38 cellular contexts compared by ENCODE assay signal in the genomic region with DNA sequence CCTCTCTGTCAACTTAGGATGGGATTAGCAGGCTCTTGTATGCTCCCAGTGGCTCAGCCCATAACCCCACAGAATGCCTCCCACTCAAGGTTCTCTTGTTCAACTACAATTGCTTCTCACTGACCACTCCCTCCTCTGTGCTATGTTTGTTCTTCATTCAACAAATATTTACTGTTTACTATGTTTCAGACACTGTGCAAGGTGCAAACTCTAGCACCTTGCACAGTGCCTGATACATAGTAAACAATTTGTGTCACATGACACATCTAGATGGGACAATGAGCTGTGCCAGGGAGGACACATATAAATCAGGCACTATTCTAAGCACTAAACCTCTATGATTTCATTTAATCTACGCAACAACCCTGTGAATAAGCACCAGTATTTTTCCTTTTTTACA. TPM values are rescaled to one million over a fixed set of nuclear protein-coding genes. Genes with fewer than 3 reads are reported as not detected.
DNase-seq lines count a peak whose midpoint lies in the region; ATAC-seq, FAIRE-seq and TF ChIP-seq lines count a peak whose summit lies in the region.
"Had no signal": no experiment of that assay in that cellular context is flagged by ENCODE, and none has a peak within 500 bp of the region (broad histone marks: within the 10 kb centered on the region; RNA-seq: fewer than 3 reads in every experiment).

No MANE protein-coding gene starts in this region.

- H3K4me3 ChIP-seq in HepG2 (replicated peaks in 1 of 3; ENCODE audit: insufficient read depth in 1 of 3, low read depth in 2 of 3, low read length in 3 of 3) (no peak overlapping the region), right lobe of liver (no peak overlapping the region), gastroesophageal sphincter (no peak overlapping the region), subcutaneous abdominal adipose tissue (ENCODE audit: low read depth in 1 of 5, low read length in 5 of 5) (no peak overlapping the region)
- no peak overlapping the region for H3K4me3 ChIP-seq in CD8-positive, alpha-beta memory T cell (ENCODE audit: low read length)
- H3K4me3 ChIP-seq: GM12878 had no signal

- H3K4me1 Mint-ChIP-seq in CD8-positive, alpha-beta memory T cell = no peaks in the 10 kb centered on the region
- H3K4me1 Mint-ChIP-seq: activated naive CD8-positive, alpha-beta T cell treated with anti-CD3 and anti-CD28 coated beads, Interleukin-2, amount 10 ng/mL, durations not matched to agents 7 days and 5 days; endodermal cell had no signal

- TF ChIP-seq RAD21 in HepG2 (CRISPR knock-in tag; IDR thresholded peaks at IDR 0.05) = no peak

- H3K27ac Mint-ChIP-seq in CD8-positive, alpha-beta memory T cell = no peak overlapping the region
- H3K27ac Mint-ChIP-seq: activated naive CD8-positive, alpha-beta T cell treated with anti-CD3 and anti-CD28 coated beads, Interleukin-2, amount 10 ng/mL, durations not matched to agents 7 days and 5 days; dendritic cell treated with granulocyte-macrophage colony-stimulating factor and Interleukin-4, amounts not matched to agents 40 ng/mL and 50 ng/mL, for 4 days; endodermal cell; T-helper 17 cell had no signal

- CTCF ChIA-PET in HepG2 (lab: Yijun Ruan, JAX; ENCODE audit: low intra/inter-chr PET ratio, low total read pairs) = no interaction called here
- CTCF ChIA-PET in CD8-positive, alpha-beta memory T cell (lab: Charles Lee) = no interaction called here

- WGBS in HepG2 (ENCODE audit: low lambda C conversion rate) = 82% methylated on average over 1 of the region's 1 CpG
- 88% methylated on average over 1 of the region's 1 CpG for WGBS in right lobe of liver (ENCODE audit: insufficient coverage, low coverage, low lambda C conversion rate, missing lambda C conversion rate)
- whole genome bisulfite sequencing in gastroesophageal sphincter (ENCODE audit: low coverage in 1 of 2), 2 donors = 80 to 100% methylated on average over 1 of the region's 1 CpG

- intact Hi-C loops in HepG2 (cut with micrococcal nuclease; ENCODE audit: unreplicated experiment) = no loop called here
- intact Hi-C loops in right lobe of liver (cut with DNase I) = no loop called here

- DNase-seq in HepG2 (ENCODE audit: low spot score) = no peak
- no peak for DNase-seq in right lobe of liver
- DNase-seq in nucleus accumbens (lab: John Stamatoyannopoulos, UW) = no peak
- no peak for DNase-seq in stimulated activated naive CD4-positive, alpha-beta T cell (lab: John Stamatoyannopoulos, UW)
- DNase-seq in CD8-positive, alpha-beta memory T cell = no peak
- DNase-seq: ACHN; activated CD4-positive, alpha-beta T cell treated with anti-CD3 and anti-CD28 coated beads, Interleukin-2, amount 50 U/mL, for 48 hours; activated CD4-positive, CD25-positive, alpha-beta regulatory T cell treated with anti-CD3 and anti-CD28 coated beads, Interleukin-2, amount 50 U/mL, for 72 hours; activated gamma-delta T cell treated with Interleukin-2 at 50 U/mL for 16 hours; activated naive CD8-positive, alpha-beta T cell treated with anti-CD3 and anti-CD28 coated beads, Interleukin-2, amount 10 ng/mL, durations not matched to agents 7 days and 5 days; activated T-cell treated with anti-CD3 and anti-CD28 coated beads, Interleukin-2, amount 50 U/mL, for 48 hours; BE2C; central memory CD4-positive, alpha-beta T cell; DMS 273 treated with DMSO at 0.1 percent for 48 hours; endodermal cell; foreskin fibroblast; KG1; NCI-H1105 treated with DMSO at 0.1 percent for 48 hours; NCI-H2029; NCI-H526; NK-92 treated with Interleukin-12 subunit alpha and Interleukin-12 subunit beta, amount 100 ng/mL, for 24 hours; PC-3; stimulated activated CD4-positive, alpha-beta T cell treated with anti-CD3 and anti-CD28 coated beads, Interleukin-4, amount 100 ng/mL, for 24 hours; T-helper 17 cell had no signal

- H3K79me2 ChIP-seq in HepG2 (ENCODE audit: insufficient read depth, low read length) = no peaks in the 10 kb centered on the region
- H3K79me2 ChIP-seq: parathyroid adenoma had no signal

- no peak overlapping the region for H3K4me3 Mint-ChIP-seq in CD8-positive, alpha-beta memory T cell
- H3K4me3 Mint-ChIP-seq: activated naive CD8-positive, alpha-beta T cell treated with anti-CD3 and anti-CD28 coated beads, Interleukin-2, amount 10 ng/mL, durations not matched to agents 7 days and 5 days; dendritic cell treated with granulocyte-macrophage colony-stimulating factor and Interleukin-4, amounts not matched to agents 40 ng/mL and 50 ng/mL, for 4 days; endodermal cell; nephron; T-helper 17 cell had no signal

- TF ChIP-seq EP300 in HepG2 (IDR thresholded peaks at IDR 0.05; ENCODE audit: low read depth in 2 of 2, low read length in 2 of 2) (no peak; a peak in 1 of 4 replicates), HepG2 (CRISPR knock-in tag; IDR thresholded peaks at IDR 0.05; ENCODE audit: borderline replicate concordance) (no peak), gastroesophageal sphincter (IDR thresholded peaks at IDR 0.05) (no peak)

- H3K4me1 ChIP-seq in HepG2 (ENCODE audit: insufficient read depth, low read length) = peaks cover 59% of the 10 kb centered on the region
- no peaks in the 10 kb centered on the region for H3K4me1 ChIP-seq in right lobe of liver
- H3K4me1 ChIP-seq in gastroesophageal sphincter = peaks cover 7 to 64% (median 9%) of the 10 kb centered on the region in 3 donors
- H3K4me1 ChIP-seq in subcutaneous abdominal adipose tissue (ENCODE audit: control insufficient read depth in 5 of 5, insufficient read depth in 5 of 5, low read length in 5 of 5) = peaks cover 0 to 63% (median 35%) of the 10 kb centered on the region in 5 donors
- H3K4me1 ChIP-seq in CD8-positive, alpha-beta memory T cell (ENCODE audit: insufficient read depth, low read length) = no peaks in the 10 kb centered on the region
- H3K4me1 ChIP-seq: BE2C, parathyroid adenoma had no signal

- ATAC-seq in HepG2 = peak; percentile 42
- ATAC-seq in right lobe of liver = no peak
- ATAC-seq in gastroesophageal sphincter = no peak
- ATAC-seq: GM12878, PC-3, sciatic nerve, T-helper 17 cell had no signal

- POLR2A ChIA-PET in HepG2 (lab: Yijun Ruan, JAX) = no interaction called here
- POLR2A ChIA-PET in CD8-positive, alpha-beta memory T cell (lab: Charles Lee) = interaction anchor here (0.7 kb wide), 1 partner anchor 61 kb away, joined by 3 read pairs; a partner anchor contains a TSS

- H3K9ac ChIP-seq in HepG2 (ENCODE audit: insufficient read depth, low read depth, low read length) (no peak overlapping the region), subcutaneous abdominal adipose tissue (ENCODE audit: low read length in 5 of 5) (peak overlapping the region in 1 of 5 donors; percentile 26)
- H3K9ac ChIP-seq: parathyroid adenoma had no signal

- BruUV-seq in HepG2 (replicated peaks; lab: Mats Ljungman, UMichigan) = no TSS peak

- in situ Hi-C loops in HepG2 (cut with HindIII; ENCODE audit: extremely low pct_ligation_motif_present, low pct_unique_long_range_greater_than_20kb) = no loop called here

- no peak for TF ChIP-seq POLR2A in HepG2 (IDR thresholded peaks at IDR 0.05; ENCODE audit: insufficient read depth in 1 of 2, low read depth in 2 of 2, low read length in 2 of 2)
- no peak for TF ChIP-seq POLR2A in right lobe of liver (IDR thresholded peaks at IDR 0.05)
- TF ChIP-seq POLR2A in gastroesophageal sphincter (IDR thresholded peaks at IDR 0.05) = no peak

- H3K36me3 ChIP-seq in HepG2 (replicated peaks in 1 of 2; ENCODE audit: control insufficient read depth in 1 of 2, insufficient read depth in 2 of 2, low read length in 2 of 2) (no peaks in the 10 kb centered on the region), right lobe of liver (no peaks in the 10 kb centered on the region), gastroesophageal sphincter (peaks cover 0 to 88% of the 10 kb centered on the region in 2 donors), subcutaneous abdominal adipose tissue (ENCODE audit: control insufficient read depth in 5 of 5, insufficient read depth in 5 of 5, low read length in 5 of 5) (peaks cover 0 to 13% (median 3%) of the 10 kb centered on the region in 5 donors)
- H3K36me3 ChIP-seq in CD8-positive, alpha-beta memory T cell (ENCODE audit: insufficient read depth, low read length) = no peaks in the 10 kb centered on the region
- H3K36me3 ChIP-seq: BE2C had no signal

- no peak overlapping the region for H3K4me2 ChIP-seq in HepG2 (ENCODE audit: low read depth, low read length)

- H4K20me1 ChIP-seq in HepG2 (ENCODE audit: insufficient read depth, low read length) = no peaks in the 10 kb centered on the region

- FAIRE-seq in HepG2 (lab: Jason Lieb, UNC) = peak; percentile 4
- FAIRE-seq: GM12878, HTR-8/SVneo, urothelium cell line had no signal

- peaks cover 0 to 2% (median 0%) of the 10 kb centered on the region in 5 donors for H3K9me3 Mint-ChIP-seq in CD8-positive, alpha-beta memory T cell
- H3K9me3 Mint-ChIP-seq: activated naive CD8-positive, alpha-beta T cell treated with anti-CD3 and anti-CD28 coated beads, Interleukin-2, amount 10 ng/mL, durations not matched to agents 7 days and 5 days; dendritic cell treated with granulocyte-macrophage colony-stimulating factor and Interleukin-4, amounts not matched to agents 40 ng/mL and 50 ng/mL, for 4 days; endodermal cell; nephron had no signal

- H3K27ac ChIP-seq in HepG2 (ENCODE audit: extremely low read length, insufficient read depth, low read length) (no peak overlapping the region), right lobe of liver (no peak overlapping the region), gastroesophageal sphincter (peak overlapping the region; percentile 83 to 88 (median 86)), subcutaneous abdominal adipose tissue (ENCODE audit: low read depth, low read length) (peak overlapping the region; percentile 39)
- no peak overlapping the region for H3K27ac ChIP-seq in CD8-positive, alpha-beta memory T cell (ENCODE audit: low read depth, low read length)
- H3K27ac ChIP-seq: parathyroid adenoma had no signal

- H3K9me3 ChIP-seq in HepG2 (ENCODE audit: low read length) = no peaks in the 10 kb centered on the region
- no peaks in the 10 kb centered on the region for H3K9me3 ChIP-seq in right lobe of liver
- H3K9me3 ChIP-seq in gastroesophageal sphincter = no peaks in the 10 kb centered on the region
- no peaks in the 10 kb centered on the region for H3K9me3 ChIP-seq in subcutaneous abdominal adipose tissue (ENCODE audit: control insufficient read depth in 5 of 5, low read length in 5 of 5)
- no peaks in the 10 kb centered on the region for H3K9me3 ChIP-seq in CD8-positive, alpha-beta memory T cell (ENCODE audit: low read length)
- H3K9me3 ChIP-seq: BE2C had no signal

- H3K36me3 Mint-ChIP-seq in CD8-positive, alpha-beta memory T cell = no peaks in the 10 kb centered on the region
- H3K36me3 Mint-ChIP-seq: activated naive CD8-positive, alpha-beta T cell treated with anti-CD3 and anti-CD28 coated beads, Interleukin-2, amount 10 ng/mL, durations not matched to agents 7 days and 5 days had no signal

- no peaks in the 10 kb centered on the region for H3K27me3 ChIP-seq in HepG2 (ENCODE audit: control insufficient read depth in 1 of 2, insufficient read depth in 2 of 2, low read length in 2 of 2)
- no peaks in the 10 kb centered on the region for H3K27me3 ChIP-seq in right lobe of liver
- no peaks in the 10 kb centered on the region for H3K27me3 ChIP-seq in gastroesophageal sphincter
- no peaks in the 10 kb centered on the region for H3K27me3 ChIP-seq in subcutaneous abdominal adipose tissue (ENCODE audit: control insufficient read depth in 5 of 5, insufficient read depth in 4 of 5, low read length in 5 of 5)
- H3K27me3 ChIP-seq in CD8-positive, alpha-beta memory T cell (ENCODE audit: insufficient read depth, low read length, poor library complexity, severe bottlenecking) = no peaks in the 10 kb centered on the region

- TF ChIP-seq CTCF in HepG2 (CRISPR knock-in tag; IDR thresholded peaks at IDR 0.05) (no peak), right lobe of liver (IDR thresholded peaks at IDR 0.05) (no peak), gastroesophageal sphincter (IDR thresholded peaks at IDR 0.05) (no peak)

- H2AFZ ChIP-seq in HepG2 (ENCODE audit: low read length) = no peak overlapping the region
- H2AFZ ChIP-seq: parathyroid adenoma had no signal

- peaks cover 5 to 28% of the 10 kb centered on the region in 2 donors for H3K27me3 Mint-ChIP-seq in CD8-positive, alpha-beta memory T cell

RNA-seq across cellular contexts. Expression of a gene that starts 15.4 kb away (rescaled TPM):
- total RNA-seq in HepG2 (2016; rRNA removed; fragmentation: Illumina TruSeq; extraction: Trizol) (not detected in 2 replicates), right lobe of liver (1 to 10 TPM in 1 of 6 experiments, under 1 TPM in 5; 0.22 to 1.7 (median 0.36) TPM), gastroesophageal sphincter (100 to 1,000 TPM; 100 to 348 (median 142) TPM)
- total RNA-seq in HepG2 (2016; cell fraction: cytosol; rRNA removed; fragmentation: Illumina TruSeq; extraction: Trizol; ENCODE audit: low read depth) = not detected in 2 replicates
- total RNA-seq in HepG2 (2016; cell fraction: insoluble cytoplasmic fraction; rRNA removed; fragmentation: Illumina TruSeq; extraction: Trizol) = 0.02 TPM in 1 of 2 replicates, not detected in the other
- total RNA-seq in HepG2 (2016; cell fraction: membrane; rRNA removed; fragmentation: Illumina TruSeq; extraction: Trizol) = 0.03 TPM in 1 of 2 replicates, not detected in the other
- total RNA-seq in HepG2 (2016; cell fraction: nucleus; rRNA removed; fragmentation: Illumina TruSeq; extraction: Trizol) = not detected in 2 replicates
- 0.16 TPM in 2 replicates for polyA plus RNA-seq in HepG2 (2011; rRNA removed)
- 0.04 and 0.16 TPM in 2 replicates for polyA plus RNA-seq in HepG2 (2011; cell fraction: cytosol; rRNA removed)
- polyA plus RNA-seq in HepG2 (2011; cell fraction: nucleus; rRNA removed) = 0.50 and 1.3 TPM in 2 replicates
- polyA plus RNA-seq in HepG2 (2012) = 0.16 and 0.95 TPM in 2 replicates
- polyA plus RNA-seq in HepG2 (2016; cell fraction: cytosol; fragmentation: Illumina TruSeq; extraction: Trizol; ENCODE audit: low read depth) = not detected in 2 replicates
- not detected in 2 replicates for polyA plus RNA-seq in HepG2 (2016; cell fraction: insoluble cytoplasmic fraction; fragmentation: Illumina TruSeq; extraction: Trizol; ENCODE audit: low read depth)
- not detected in 2 replicates for polyA plus RNA-seq in HepG2 (2016; cell fraction: membrane; fragmentation: Illumina TruSeq; extraction: Trizol; ENCODE audit: low read depth)
- not detected in 2 replicates for polyA plus RNA-seq in HepG2 (2016; cell fraction: nucleus; fragmentation: Illumina TruSeq; extraction: Trizol; ENCODE audit: insufficient read depth, low read depth)
- polyA minus RNA-seq in HepG2 (2011; rRNA and poly(A)+ RNA removed; ENCODE audit: low replicate concordance) = 0.07 and 0.44 TPM in 2 replicates
- polyA minus RNA-seq in HepG2 (2011; cell fraction: cytosol; rRNA and poly(A)+ RNA removed) = 0.18 and 0.79 TPM in 2 replicates
- polyA minus RNA-seq in HepG2 (2011; cell fraction: nucleus; rRNA and poly(A)+ RNA removed) = 0.26 and 0.37 TPM in 2 replicates
- not detected for total RNA-seq in CD8-positive, alpha-beta memory T cell
- polyA plus RNA-seq in CD8-positive, alpha-beta memory T cell = not detected
- total RNA-seq: activated naive CD8-positive, alpha-beta T cell treated with anti-CD3 and anti-CD28 coated beads, Interleukin-2, amount 10 ng/mL, durations not matched to agents 7 days and 5 days; GM12878; H4; MCF 10A; PC-3; T-helper 17 cell had no signal

RNA-seq across cellular contexts. Expression of a gene that starts 20.5 kb away (rescaled TPM):
- not detected in 2 replicates for total RNA-seq in HepG2 (2016; rRNA removed; fragmentation: Illumina TruSeq; extraction: Trizol)
- total RNA-seq in HepG2 (2016; cell fraction: cytosol; rRNA removed; fragmentation: Illumina TruSeq; extraction: Trizol; ENCODE audit: low read depth) = not detected in 2 replicates
- total RNA-seq in HepG2 (2016; cell fraction: insoluble cytoplasmic fraction; rRNA removed; fragmentation: Illumina TruSeq; extraction: Trizol) = not detected in 2 replicates
- total RNA-seq in HepG2 (2016; cell fraction: membrane; rRNA removed; fragmentation: Illumina TruSeq; extraction: Trizol) = not detected in 2 replicates
- not detected in 2 replicates for total RNA-seq in HepG2 (2016; cell fraction: nucleus; rRNA removed; fragmentation: Illumina TruSeq; extraction: Trizol)
- polyA plus RNA-seq in HepG2 (2011; rRNA removed) = not detected in 2 replicates
- polyA plus RNA-seq in HepG2 (2011; cell fraction: cytosol; rRNA removed) = not detected in 2 replicates
- polyA plus RNA-seq in HepG2 (2011; cell fraction: nucleus; rRNA removed) = not detected in 2 replicates
- polyA plus RNA-seq in HepG2 (2012) = not detected in 2 replicates
- polyA plus RNA-seq in HepG2 (2016; cell fraction: cytosol; fragmentation: Illumina TruSeq; extraction: Trizol; ENCODE audit: low read depth) = not detected in 2 replicates
- not detected in 2 replicates for polyA plus RNA-seq in HepG2 (2016; cell fraction: insoluble cytoplasmic fraction; fragmentation: Illumina TruSeq; extraction: Trizol; ENCODE audit: low read depth)
- not detected in 2 replicates for polyA plus RNA-seq in HepG2 (2016; cell fraction: membrane; fragmentation: Illumina TruSeq; extraction: Trizol; ENCODE audit: low read depth)
- polyA plus RNA-seq in HepG2 (2016; cell fraction: nucleus; fragmentation: Illumina TruSeq; extraction: Trizol; ENCODE audit: insufficient read depth, low read depth) = not detected in 2 replicates
- polyA minus RNA-seq in HepG2 (2011; rRNA and poly(A)+ RNA removed; ENCODE audit: low replicate concordance) = not detected in 2 replicates
- not detected in 2 replicates for polyA minus RNA-seq in HepG2 (2011; cell fraction: cytosol; rRNA and poly(A)+ RNA removed)
- not detected in 2 replicates for polyA minus RNA-seq in HepG2 (2011; cell fraction: nucleus; rRNA and poly(A)+ RNA removed)
- total RNA-seq in right lobe of liver = not detected
- total RNA-seq in gastroesophageal sphincter = under 1 TPM in 1 of 4 donors, not detected in 3; 0.47 TPM
- total RNA-seq in CD8-positive, alpha-beta memory T cell = not detected
- not detected for polyA plus RNA-seq in CD8-positive, alpha-beta memory T cell
- total RNA-seq: activated naive CD8-positive, alpha-beta T cell treated with anti-CD3 and anti-CD28 coated beads, Interleukin-2, amount 10 ng/mL, durations not matched to agents 7 days and 5 days; H4; MCF 10A had no signal

RNA-seq across cellular contexts. Expression of a gene that starts 32.5 kb away (rescaled TPM):
- total RNA-seq in HepG2 (2016; rRNA removed; fragmentation: Illumina TruSeq; extraction: Trizol) = 8.0 and 24.0 TPM in 2 replicates
- 1.8 and 1.9 TPM in 2 replicates for total RNA-seq in HepG2 (2016; cell fraction: cytosol; rRNA removed; fragmentation: Illumina TruSeq; extraction: Trizol; ENCODE audit: low read depth)
- 7.7 and 25.9 TPM in 2 replicates for total RNA-seq in HepG2 (2016; cell fraction: insoluble cytoplasmic fraction; rRNA removed; fragmentation: Illumina TruSeq; extraction: Trizol)
- 3.4 and 4.0 TPM in 2 replicates for total RNA-seq in HepG2 (2016; cell fraction: membrane; rRNA removed; fragmentation: Illumina TruSeq; extraction: Trizol)
- total RNA-seq in HepG2 (2016; cell fraction: nucleus; rRNA removed; fragmentation: Illumina TruSeq; extraction: Trizol) = 24.1 and 29.5 TPM in 2 replicates
- 41.0 and 52.1 TPM in 2 replicates for polyA plus RNA-seq in HepG2 (2011; rRNA removed)
- 36.7 and 58.5 TPM in 2 replicates for polyA plus RNA-seq in HepG2 (2011; cell fraction: cytosol; rRNA removed)
- 81.8 and 93.4 TPM in 2 replicates for polyA plus RNA-seq in HepG2 (2011; cell fraction: nucleus; rRNA removed)
- 24.4 and 32.1 TPM in 2 replicates for polyA plus RNA-seq in HepG2 (2012)
- polyA plus RNA-seq in HepG2 (2016; cell fraction: cytosol; fragmentation: Illumina TruSeq; extraction: Trizol; ENCODE audit: low read depth) = 1.6 and 1.8 TPM in 2 replicates
- 7.6 and 8.9 TPM in 2 replicates for polyA plus RNA-seq in HepG2 (2016; cell fraction: insoluble cytoplasmic fraction; fragmentation: Illumina TruSeq; extraction: Trizol; ENCODE audit: low read depth)
- 2.6 and 3.2 TPM in 2 replicates for polyA plus RNA-seq in HepG2 (2016; cell fraction: membrane; fragmentation: Illumina TruSeq; extraction: Trizol; ENCODE audit: low read depth)
- polyA plus RNA-seq in HepG2 (2016; cell fraction: nucleus; fragmentation: Illumina TruSeq; extraction: Trizol; ENCODE audit: insufficient read depth, low read depth) = 46.1 TPM in 2 replicates
- 27.5 and 60.2 TPM in 2 replicates for polyA minus RNA-seq in HepG2 (2011; rRNA and poly(A)+ RNA removed; ENCODE audit: low replicate concordance)
- polyA minus RNA-seq in HepG2 (2011; cell fraction: cytosol; rRNA and poly(A)+ RNA removed) = 25.5 and 26.7 TPM in 2 replicates
- polyA minus RNA-seq in HepG2 (2011; cell fraction: nucleus; rRNA and poly(A)+ RNA removed) = 11.6 and 14.0 TPM in 2 replicates
- 10 to 100 TPM; 27.5 to 45.7 (median 29.4) TPM for total RNA-seq in right lobe of liver
- total RNA-seq in gastroesophageal sphincter = 10 to 100 TPM; 17.1 to 23.0 (median 19.4) TPM
- total RNA-seq in CD8-positive, alpha-beta memory T cell = 10 to 100 TPM; 39.5 to 42.7 TPM
- polyA plus RNA-seq in CD8-positive, alpha-beta memory T cell = 59.2 TPM

RNA-seq across cellular contexts. Expression of a gene that starts 49.6 kb away (rescaled TPM):
- total RNA-seq in HepG2 (2016; rRNA removed; fragmentation: Illumina TruSeq; extraction: Trizol) (not detected in 2 replicates), right lobe of liver (not detected), gastroesophageal sphincter (not detected)
- total RNA-seq in HepG2 (2016; cell fraction: cytosol; rRNA removed; fragmentation: Illumina TruSeq; extraction: Trizol; ENCODE audit: low read depth) = not detected in 2 replicates
- total RNA-seq in HepG2 (2016; cell fraction: insoluble cytoplasmic fraction; rRNA removed; fragmentation: Illumina TruSeq; extraction: Trizol) = not detected in 2 replicates
- total RNA-seq in HepG2 (2016; cell fraction: membrane; rRNA removed; fragmentation: Illumina TruSeq; extraction: Trizol) = not detected in 2 replicates
- not detected in 2 replicates for total RNA-seq in HepG2 (2016; cell fraction: nucleus; rRNA removed; fragmentation: Illumina TruSeq; extraction: Trizol)
- polyA plus RNA-seq in HepG2 (2011; rRNA removed) = not detected in 2 replicates
- polyA plus RNA-seq in HepG2 (2011; cell fraction: cytosol; rRNA removed) = 0.01 TPM in 1 of 2 replicates, not detected in the other
- polyA plus RNA-seq in HepG2 (2011; cell fraction: nucleus; rRNA removed) = 0.03 and 0.06 TPM in 2 replicates
- polyA plus RNA-seq in HepG2 (2012) = not detected in 2 replicates
- polyA plus RNA-seq in HepG2 (2016; cell fraction: cytosol; fragmentation: Illumina TruSeq; extraction: Trizol; ENCODE audit: low read depth) = not detected in 2 replicates
- polyA plus RNA-seq in HepG2 (2016; cell fraction: insoluble cytoplasmic fraction; fragmentation: Illumina TruSeq; extraction: Trizol; ENCODE audit: low read depth) = not detected in 2 replicates
- polyA plus RNA-seq in HepG2 (2016; cell fraction: membrane; fragmentation: Illumina TruSeq; extraction: Trizol; ENCODE audit: low read depth) = not detected in 2 replicates
- not detected in 2 replicates for polyA plus RNA-seq in HepG2 (2016; cell fraction: nucleus; fragmentation: Illumina TruSeq; extraction: Trizol; ENCODE audit: insufficient read depth, low read depth)
- not detected in 2 replicates for polyA minus RNA-seq in HepG2 (2011; rRNA and poly(A)+ RNA removed; ENCODE audit: low replicate concordance)
- not detected in 2 replicates for polyA minus RNA-seq in HepG2 (2011; cell fraction: cytosol; rRNA and poly(A)+ RNA removed)
- not detected in 2 replicates for polyA minus RNA-seq in HepG2 (2011; cell fraction: nucleus; rRNA and poly(A)+ RNA removed)
- under 1 TPM in 1 of 2 experiments, not detected in 1; 0.04 TPM for total RNA-seq in CD8-positive, alpha-beta memory T cell
- polyA plus RNA-seq in CD8-positive, alpha-beta memory T cell = not detected
- total RNA-seq: activated naive CD8-positive, alpha-beta T cell treated with anti-CD3 and anti-CD28 coated beads, Interleukin-2, amount 10 ng/mL, durations not matched to agents 7 days and 5 days; endodermal cell; GM12878; H4; mucosa of gallbladder; PC-3; subcutaneous adipose tissue; T-helper 17 cell had no signal
- polyA plus RNA-seq: esophagus had no signal

RNA-seq across cellular contexts. Expression of a gene that starts 59.4 kb away (rescaled TPM):
- 0.20 TPM in 2 replicates for total RNA-seq in HepG2 (2016; rRNA removed; fragmentation: Illumina TruSeq; extraction: Trizol)
- total RNA-seq in HepG2 (2016; cell fraction: cytosol; rRNA removed; fragmentation: Illumina TruSeq; extraction: Trizol; ENCODE audit: low read depth) = not detected in 2 replicates
- total RNA-seq in HepG2 (2016; cell fraction: insoluble cytoplasmic fraction; rRNA removed; fragmentation: Illumina TruSeq; extraction: Trizol) = 0.06 TPM in 1 of 2 replicates, not detected in the other
- total RNA-seq in HepG2 (2016; cell fraction: membrane; rRNA removed; fragmentation: Illumina TruSeq; extraction: Trizol) = 0.19 TPM in 1 of 2 replicates, not detected in the other
- not detected in 2 replicates for total RNA-seq in HepG2 (2016; cell fraction: nucleus; rRNA removed; fragmentation: Illumina TruSeq; extraction: Trizol)
- polyA plus RNA-seq in HepG2 (2011; rRNA removed) = 0.09 TPM in 2 replicates
- 0.05 TPM in 1 of 2 replicates, not detected in the other for polyA plus RNA-seq in HepG2 (2011; cell fraction: cytosol; rRNA removed)
- not detected in 2 replicates for polyA plus RNA-seq in HepG2 (2011; cell fraction: nucleus; rRNA removed)
- 0.12 TPM in 1 of 2 replicates, not detected in the other for polyA plus RNA-seq in HepG2 (2012)
- polyA plus RNA-seq in HepG2 (2016; cell fraction: cytosol; fragmentation: Illumina TruSeq; extraction: Trizol; ENCODE audit: low read depth) = 0.09 and 0.17 TPM in 2 replicates
- 0.30 and 0.41 TPM in 2 replicates for polyA plus RNA-seq in HepG2 (2016; cell fraction: insoluble cytoplasmic fraction; fragmentation: Illumina TruSeq; extraction: Trizol; ENCODE audit: low read depth)
- polyA plus RNA-seq in HepG2 (2016; cell fraction: membrane; fragmentation: Illumina TruSeq; extraction: Trizol; ENCODE audit: low read depth) = 0.21 and 0.30 TPM in 2 replicates
- polyA plus RNA-seq in HepG2 (2016; cell fraction: nucleus; fragmentation: Illumina TruSeq; extraction: Trizol; ENCODE audit: insufficient read depth, low read depth) = not detected in 2 replicates
- not detected in 2 replicates for polyA minus RNA-seq in HepG2 (2011; rRNA and poly(A)+ RNA removed; ENCODE audit: low replicate concordance)
- polyA minus RNA-seq in HepG2 (2011; cell fraction: cytosol; rRNA and poly(A)+ RNA removed) = not detected in 2 replicates
- polyA minus RNA-seq in HepG2 (2011; cell fraction: nucleus; rRNA and poly(A)+ RNA removed) = not detected in 2 replicates
- total RNA-seq in right lobe of liver = under 1 TPM in 1 of 6 experiments, not detected in 5; 0.25 TPM
- 1 to 10 TPM; 1.3 to 8.8 (median 2.2) TPM for total RNA-seq in gastroesophageal sphincter
- not detected for total RNA-seq in CD8-positive, alpha-beta memory T cell
- not detected for polyA plus RNA-seq in CD8-positive, alpha-beta memory T cell
- total RNA-seq: activated naive CD8-positive, alpha-beta T cell treated with anti-CD3 and anti-CD28 coated beads, Interleukin-2, amount 10 ng/mL, durations not matched to agents 7 days and 5 days; MCF 10A; PC-3; T-helper 17 cell had no signal

Comparison
In these comparisons a context has a peak if more than half of its experiments do, and no peak if none do; other contexts are left out.
1. H3K27ac ChIP-seq: peak in gastroesophageal sphincter (4 of 4) and subcutaneous abdominal adipose tissue (single experiment); none in HepG2 (single experiment), right lobe of liver (0 of 3) and CD8-positive, alpha-beta memory T cell (single experiment).
2. RNA of a gene that starts 15.4 kb away (total RNA-seq): 100 to 348 TPM in gastroesophageal sphincter; 0.22 to 1.7 TPM in right lobe of liver, 0.02 to 0.03 TPM in HepG2 and not detected in CD8-positive, alpha-beta memory T cell; every median in the first group is over 10 times any median in the second.